Comparison of ENCODE assay signal across 1 cellular context in the genomic region with DNA sequence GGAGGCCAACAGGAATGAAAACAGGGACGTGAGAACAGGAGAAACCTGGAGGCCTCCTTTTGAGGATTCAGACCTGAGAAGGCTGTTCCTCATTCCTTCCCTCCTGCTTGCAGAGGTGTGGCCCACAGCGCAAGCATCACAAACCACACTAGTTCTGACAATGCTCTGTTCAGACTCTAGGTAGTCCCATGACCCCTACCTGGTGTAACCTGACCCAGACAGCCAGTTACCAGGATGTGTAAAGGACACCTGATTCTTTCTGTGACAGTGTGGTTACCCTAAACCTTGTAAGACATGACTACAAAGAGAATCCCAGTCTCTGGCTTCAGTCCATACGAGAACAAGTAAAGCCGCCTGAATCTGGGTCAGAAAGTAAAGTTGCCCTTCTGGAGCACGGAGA.
TF ChIP-seq lines count a peak whose summit lies in the region.

No MANE protein-coding gene starts in this region.

TF ChIP-seq in GM23338, 12 proteins besides CTCF, POLR2A, EP300 and RAD21:
- TF ChIP-seq ZNF331 (CRISPR knock-in tag; IDR thresholded peaks at IDR 0.05; ENCODE audit: low read depth) (no peak), JUNB (IDR thresholded peaks at IDR 0.05; ENCODE audit: unreplicated experiment) (no peak), EZH2phosphoT487 (IDR thresholded peaks at IDR 0.05; ENCODE audit: unreplicated experiment) (no peak), NANOG (IDR thresholded peaks at IDR 0.05; ENCODE audit: borderline replicate concordance) (no peak), STAT1 (IDR thresholded peaks at IDR 0.05; ENCODE audit: unreplicated experiment) (no peak), EZH2 (IDR thresholded peaks at IDR 0.05; ENCODE audit: low read depth, unreplicated experiment) (no peak), CREB1 (CRISPR knock-in tag; IDR thresholded peaks at IDR 0.05; ENCODE audit: low read depth) (no peak), POLR2AphosphoS5 (IDR thresholded peaks at IDR 0.05; ENCODE audit: low read depth) (no peak), ZNF114 (CRISPR knock-in tag; IDR thresholded peaks at IDR 0.05) (no peak)
- TF ChIP-seq, protein P1, sequence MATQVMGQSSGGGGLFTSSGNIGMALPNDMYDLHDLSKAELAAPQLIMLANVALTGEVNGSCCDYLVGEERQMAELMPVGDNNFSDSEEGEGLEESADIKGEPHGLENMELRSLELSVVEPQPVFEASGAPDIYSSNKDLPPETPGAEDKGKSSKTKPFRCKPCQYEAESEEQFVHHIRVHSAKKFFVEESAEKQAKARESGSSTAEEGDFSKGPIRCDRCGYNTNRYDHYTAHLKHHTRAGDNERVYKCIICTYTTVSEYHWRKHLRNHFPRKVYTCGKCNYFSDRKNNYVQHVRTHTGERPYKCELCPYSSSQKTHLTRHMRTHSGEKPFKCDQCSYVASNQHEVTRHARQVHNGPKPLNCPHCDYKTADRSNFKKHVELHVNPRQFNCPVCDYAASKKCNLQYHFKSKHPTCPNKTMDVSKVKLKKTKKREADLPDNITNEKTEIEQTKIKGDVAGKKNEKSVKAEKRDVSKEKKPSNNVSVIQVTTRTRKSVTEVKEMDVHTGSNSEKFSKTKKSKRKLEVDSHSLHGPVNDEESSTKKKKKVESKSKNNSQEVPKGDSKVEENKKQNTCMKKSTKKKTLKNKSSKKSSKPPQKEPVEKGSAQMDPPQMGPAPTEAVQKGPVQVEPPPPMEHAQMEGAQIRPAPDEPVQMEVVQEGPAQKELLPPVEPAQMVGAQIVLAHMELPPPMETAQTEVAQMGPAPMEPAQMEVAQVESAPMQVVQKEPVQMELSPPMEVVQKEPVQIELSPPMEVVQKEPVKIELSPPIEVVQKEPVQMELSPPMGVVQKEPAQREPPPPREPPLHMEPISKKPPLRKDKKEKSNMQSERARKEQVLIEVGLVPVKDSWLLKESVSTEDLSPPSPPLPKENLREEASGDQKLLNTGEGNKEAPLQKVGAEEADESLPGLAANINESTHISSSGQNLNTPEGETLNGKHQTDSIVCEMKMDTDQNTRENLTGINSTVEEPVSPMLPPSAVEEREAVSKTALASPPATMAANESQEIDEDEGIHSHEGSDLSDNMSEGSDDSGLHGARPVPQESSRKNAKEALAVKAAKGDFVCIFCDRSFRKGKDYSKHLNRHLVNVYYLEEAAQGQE (IDR thresholded peaks at IDR 0.05; ENCODE audit: unreplicated experiment): no peak
- TF ChIP-seq, protein P2, sequence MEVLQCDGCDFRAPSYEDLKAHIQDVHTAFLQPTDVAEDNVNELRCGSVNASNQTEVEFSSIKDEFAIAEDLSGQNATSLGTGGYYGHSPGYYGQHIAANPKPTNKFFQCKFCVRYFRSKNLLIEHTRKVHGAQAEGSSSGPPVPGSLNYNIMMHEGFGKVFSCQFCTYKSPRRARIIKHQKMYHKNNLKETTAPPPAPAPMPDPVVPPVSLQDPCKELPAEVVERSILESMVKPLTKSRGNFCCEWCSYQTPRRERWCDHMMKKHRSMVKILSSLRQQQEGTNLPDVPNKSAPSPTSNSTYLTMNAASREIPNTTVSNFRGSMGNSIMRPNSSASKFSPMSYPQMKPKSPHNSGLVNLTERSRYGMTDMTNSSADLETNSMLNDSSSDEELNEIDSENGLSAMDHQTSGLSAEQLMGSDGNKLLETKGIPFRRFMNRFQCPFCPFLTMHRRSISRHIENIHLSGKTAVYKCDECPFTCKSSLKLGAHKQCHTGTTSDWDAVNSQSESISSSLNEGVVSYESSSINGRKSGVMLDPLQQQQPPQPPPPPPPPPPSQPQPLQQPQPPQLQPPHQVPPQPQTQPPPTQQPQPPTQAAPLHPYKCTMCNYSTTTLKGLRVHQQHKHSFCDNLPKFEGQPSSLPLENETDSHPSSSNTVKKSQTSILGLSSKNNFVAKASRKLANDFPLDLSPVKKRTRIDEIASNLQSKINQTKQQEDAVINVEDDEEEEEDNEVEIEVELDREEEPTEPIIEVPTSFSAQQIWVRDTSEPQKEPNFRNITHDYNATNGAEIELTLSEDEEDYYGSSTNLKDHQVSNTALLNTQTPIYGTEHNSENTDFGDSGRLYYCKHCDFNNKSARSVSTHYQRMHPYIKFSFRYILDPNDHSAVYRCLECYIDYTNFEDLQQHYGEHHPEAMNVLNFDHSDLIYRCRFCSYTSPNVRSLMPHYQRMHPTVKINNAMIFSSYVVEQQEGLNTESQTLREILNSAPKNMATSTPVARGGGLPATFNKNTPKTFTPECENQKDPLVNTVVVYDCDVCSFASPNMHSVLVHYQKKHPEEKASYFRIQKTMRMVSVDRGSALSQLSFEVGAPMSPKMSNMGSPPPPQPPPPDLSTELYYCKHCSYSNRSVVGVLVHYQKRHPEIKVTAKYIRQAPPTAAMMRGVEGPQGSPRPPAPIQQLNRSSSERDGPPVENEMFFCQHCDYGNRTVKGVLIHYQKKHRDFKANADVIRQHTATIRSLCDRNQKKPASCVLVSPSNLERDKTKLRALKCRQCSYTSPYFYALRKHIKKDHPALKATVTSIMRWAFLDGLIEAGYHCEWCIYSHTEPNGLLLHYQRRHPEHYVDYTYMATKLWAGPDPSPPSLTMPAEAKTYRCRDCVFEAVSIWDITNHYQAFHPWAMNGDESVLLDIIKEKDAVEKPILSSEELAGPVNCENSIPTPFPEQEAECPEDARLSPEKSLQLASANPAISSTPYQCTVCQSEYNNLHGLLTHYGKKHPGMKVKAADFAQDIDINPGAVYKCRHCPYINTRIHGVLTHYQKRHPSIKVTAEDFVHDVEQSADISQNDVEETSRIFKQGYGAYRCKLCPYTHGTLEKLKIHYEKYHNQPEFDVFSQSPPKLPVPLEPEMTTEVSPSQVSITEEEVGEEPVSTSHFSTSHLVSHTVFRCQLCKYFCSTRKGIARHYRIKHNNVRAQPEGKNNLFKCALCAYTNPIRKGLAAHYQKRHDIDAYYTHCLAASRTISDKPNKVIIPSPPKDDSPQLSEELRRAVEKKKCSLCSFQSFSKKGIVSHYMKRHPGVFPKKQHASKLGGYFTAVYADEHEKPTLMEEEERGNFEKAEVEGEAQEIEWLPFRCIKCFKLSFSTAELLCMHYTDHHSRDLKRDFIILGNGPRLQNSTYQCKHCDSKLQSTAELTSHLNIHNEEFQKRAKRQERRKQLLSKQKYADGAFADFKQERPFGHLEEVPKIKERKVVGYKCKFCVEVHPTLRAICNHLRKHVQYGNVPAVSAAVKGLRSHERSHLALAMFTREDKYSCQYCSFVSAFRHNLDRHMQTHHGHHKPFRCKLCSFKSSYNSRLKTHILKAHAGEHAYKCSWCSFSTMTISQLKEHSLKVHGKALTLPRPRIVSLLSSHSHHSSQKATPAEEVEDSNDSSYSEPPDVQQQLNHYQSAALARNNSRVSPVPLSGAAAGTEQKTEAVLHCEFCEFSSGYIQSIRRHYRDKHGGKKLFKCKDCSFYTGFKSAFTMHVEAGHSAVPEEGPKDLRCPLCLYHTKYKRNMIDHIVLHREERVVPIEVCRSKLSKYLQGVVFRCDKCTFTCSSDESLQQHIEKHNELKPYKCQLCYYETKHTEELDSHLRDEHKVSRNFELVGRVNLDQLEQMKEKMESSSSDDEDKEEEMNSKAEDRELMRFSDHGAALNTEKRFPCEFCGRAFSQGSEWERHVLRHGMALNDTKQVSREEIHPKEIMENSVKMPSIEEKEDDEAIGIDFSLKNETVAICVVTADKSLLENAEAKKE (CRISPR knock-in tag; IDR thresholded peaks at IDR 0.05): no peak
- TF ChIP-seq, protein P3, sequence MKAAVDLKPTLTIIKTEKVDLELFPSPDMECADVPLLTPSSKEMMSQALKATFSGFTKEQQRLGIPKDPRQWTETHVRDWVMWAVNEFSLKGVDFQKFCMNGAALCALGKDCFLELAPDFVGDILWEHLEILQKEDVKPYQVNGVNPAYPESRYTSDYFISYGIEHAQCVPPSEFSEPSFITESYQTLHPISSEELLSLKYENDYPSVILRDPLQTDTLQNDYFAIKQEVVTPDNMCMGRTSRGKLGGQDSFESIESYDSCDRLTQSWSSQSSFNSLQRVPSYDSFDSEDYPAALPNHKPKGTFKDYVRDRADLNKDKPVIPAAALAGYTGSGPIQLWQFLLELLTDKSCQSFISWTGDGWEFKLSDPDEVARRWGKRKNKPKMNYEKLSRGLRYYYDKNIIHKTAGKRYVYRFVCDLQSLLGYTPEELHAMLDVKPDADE (IDR thresholded peaks at IDR 0.05): no peak
TF ChIP-seq in GM23338: peak in this region for 0.
